ENCODE assay signal across 10 cellular contexts in the genomic region with DNA sequence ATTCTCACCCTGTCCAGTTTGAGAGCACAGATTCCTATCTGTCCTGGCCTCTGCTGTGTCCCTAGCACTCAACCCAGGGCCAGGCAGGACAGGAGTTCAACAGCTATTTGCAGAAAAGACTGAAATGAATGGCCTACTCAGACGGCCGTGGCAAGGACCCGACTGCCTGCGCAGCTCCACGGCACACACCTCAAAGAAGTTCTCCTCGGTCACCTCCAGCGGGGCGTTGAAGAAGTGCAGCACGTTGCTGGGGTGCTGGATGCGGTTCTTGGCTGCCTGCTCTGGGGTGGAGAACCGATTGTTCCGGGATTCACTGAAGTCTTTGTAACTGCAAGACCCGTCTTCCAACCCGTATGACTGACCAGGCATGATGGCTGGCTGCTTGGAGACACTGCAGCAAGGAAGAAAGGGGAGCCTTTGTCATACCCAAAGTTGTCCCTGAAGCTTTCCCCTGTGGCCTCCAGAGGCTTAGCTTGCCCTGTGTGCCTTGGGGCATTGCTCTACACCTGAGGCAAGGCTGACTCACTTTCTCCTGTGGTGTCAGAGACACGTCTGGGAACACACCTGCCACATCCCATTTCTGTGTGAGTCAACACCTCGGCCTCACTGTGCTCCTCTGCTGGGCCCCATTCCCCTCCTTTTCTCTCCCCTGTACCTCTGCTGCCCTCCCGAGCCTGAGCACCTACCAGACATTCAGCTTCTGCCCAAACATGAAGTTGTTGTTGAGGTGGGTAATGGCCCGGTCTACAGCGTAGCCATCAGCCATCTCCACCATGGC. TPM values are rescaled to one million over a fixed set of nuclear protein-coding genes. Genes with fewer than 3 reads are reported as not detected.
DNase-seq lines count a peak whose midpoint lies in the region; FAIRE-seq and TF ChIP-seq lines count a peak whose summit lies in the region.
"Had no signal": no experiment of that assay in that cellular context is flagged by ENCODE, and none has a peak within 500 bp of the region (broad histone marks: within the 10 kb centered on the region; RNA-seq: fewer than 3 reads in every experiment).

No MANE protein-coding gene starts in this region.

- no peaks in the 10 kb centered on the region for H3K9me3 Mint-ChIP-seq in astrocyte (ENCODE audit: unreplicated experiment)

- TF ChIP-seq CTCF in astrocyte (IDR thresholded peaks at IDR 0.05; ENCODE audit: insufficient read depth, low read depth, low read length) = no peak
- TF ChIP-seq CTCF in vagina (IDR thresholded peaks at IDR 0.05) = no peak
- no peak for TF ChIP-seq CTCF in GM10248 (IDR thresholded peaks at IDR 0.05; ENCODE audit: control extremely low read depth, extremely low read depth, low read depth, missing control alignments)
- TF ChIP-seq CTCF in testis (IDR thresholded peaks at IDR 0.05) = no peak

- no peak overlapping the region for H3K4ac ChIP-seq in neuronal stem cell (ENCODE audit: low read length)

- H3K18ac ChIP-seq in neuronal stem cell (ENCODE audit: low read length) = no peak overlapping the region

- H3K23ac ChIP-seq in neuronal stem cell (ENCODE audit: low read depth, low read length, poor library complexity) = no peak overlapping the region

- peak; percentile 47 for DNase-seq in stimulated activated naive CD4-positive, alpha-beta T cell treated with Interleukin-2 at 50 U/mL for 16 hours (lab: John Stamatoyannopoulos, UW)
- DNase-seq in stimulated activated naive CD4-positive, alpha-beta T cell (lab: John Stamatoyannopoulos, UW) = no peak
- DNase-seq in astrocyte (ENCODE audit: low read depth) (no peak), neuronal stem cell (ENCODE audit: low spot score) (no peak), vagina (ENCODE audit: extremely low spot score in 2 of 2) (no peak), GM10248 (ENCODE audit: extremely low spot score) (no peak), HuH-7.5 (ENCODE audit: low spot score) (no peak), testis (no peak)
- DNase-seq: dermis blood vessel endothelial cell had no signal

- H3K36me3 ChIP-seq in astrocyte (ENCODE audit: insufficient read depth, low read length) (peaks cover 75% of the 10 kb centered on the region), neuronal stem cell (replicated peaks in 1 of 2; ENCODE audit: control insufficient read depth in 2 of 2, insufficient read depth in 2 of 2, low read length in 2 of 2) (peaks cover 70 to 83% of the 10 kb centered on the region in 2 donors), vagina (peaks cover 14 to 80% of the 10 kb centered on the region in 2 donors), testis (ENCODE audit: low read depth, missing control alignments) (peaks cover 3% of the 10 kb centered on the region)

- no peak overlapping the region for H2BK12ac ChIP-seq in neuronal stem cell (ENCODE audit: low read length)

- no peak overlapping the region for H3K14ac ChIP-seq in neuronal stem cell (ENCODE audit: low read length)

- H3K4me3 ChIP-seq in astrocyte (ENCODE audit: insufficient read depth, low read depth, low read length) = no peak overlapping the region
- no peak overlapping the region for H3K4me3 ChIP-seq in neuronal stem cell (ENCODE audit: low read length in 2 of 2)
- no peak overlapping the region for H3K4me3 ChIP-seq in vagina
- no peak overlapping the region for H3K4me3 ChIP-seq in testis
- H3K4me3 ChIP-seq: BLaER1 treated with 17β-estradiol and CSF1 and Interleukin-3, amounts not matched to agents 10 nM and 100 nM had no signal

- peaks cover 8% of the 10 kb centered on the region for H3K79me1 ChIP-seq in neuronal stem cell (ENCODE audit: low read depth, low read length)

- TF ChIP-seq POLR2A in vagina (IDR thresholded peaks at IDR 0.05) = no peak
- TF ChIP-seq POLR2A in testis (IDR thresholded peaks at IDR 0.05) = no peak

- H3K27me3 Mint-ChIP-seq in astrocyte (ENCODE audit: low read depth, unreplicated experiment) = no peaks in the 10 kb centered on the region

- no peak overlapping the region for H3K4me3 Mint-ChIP-seq in astrocyte (ENCODE audit: unreplicated experiment)

- CTCF ChIA-PET in GM10248 (lab: Yijun Ruan, JAX) = interaction anchor here (1.0 to 1.6 kb wide), 4 partner anchors 10 to 92 kb away, joined by 3 to 5 read pairs (median 4); a partner anchor contains a TSS

- no peak overlapping the region for H2BK120ac ChIP-seq in neuronal stem cell (ENCODE audit: low read depth, low read length)

- no peak overlapping the region for H2BK5ac ChIP-seq in neuronal stem cell (ENCODE audit: low read length)

- H3K4me1 ChIP-seq in astrocyte (ENCODE audit: insufficient read depth, low read length) (peaks cover 14% of the 10 kb centered on the region), neuronal stem cell (ENCODE audit: control insufficient read depth in 2 of 2, insufficient read depth in 1 of 2, low read depth in 1 of 2, low read length in 2 of 2) (no peaks in the 10 kb centered on the region), vagina (peaks cover 60% of the 10 kb centered on the region), testis (peaks cover 3% of the 10 kb centered on the region)

- H3K9ac ChIP-seq in astrocyte (ENCODE audit: low read length) (peak overlapping the region; percentile 5), neuronal stem cell (ENCODE audit: low read depth, low read length, poor library complexity) (no peak overlapping the region)

- intact Hi-C loops in vagina (cut with DNase I) = no loop called here
- intact Hi-C loops in testis (cut with DNase I; ENCODE audit: low total_unique reads) = no loop called here

- no peaks in the 10 kb centered on the region for H3K27me3 ChIP-seq in astrocyte (ENCODE audit: insufficient read depth, low read length)
- H3K27me3 ChIP-seq in neuronal stem cell (ENCODE audit: control insufficient read depth in 3 of 3, insufficient read depth in 3 of 3, low read depth in 1 of 3, low read length in 3 of 3) = no peaks in the 10 kb centered on the region
- H3K27me3 ChIP-seq in vagina = no peaks in the 10 kb centered on the region
- no peaks in the 10 kb centered on the region for H3K27me3 ChIP-seq in testis
- H3K27me3 ChIP-seq: BLaER1 treated with 17β-estradiol and CSF1 and Interleukin-3, amounts not matched to agents 10 nM and 100 nM had no signal

- H3K4me1 Mint-ChIP-seq in astrocyte (ENCODE audit: low read depth, unreplicated experiment) = peaks cover 9% of the 10 kb centered on the region

- no peak overlapping the region for H2AK5ac ChIP-seq in neuronal stem cell (ENCODE audit: low read depth, low read length)

- H2AFZ ChIP-seq in astrocyte (ENCODE audit: low read depth, low read length) = no peak overlapping the region
- H2AFZ ChIP-seq in neuronal stem cell (ENCODE audit: low read length) = no peak overlapping the region

- FAIRE-seq in astrocyte (lab: Jason Lieb, UNC) = no peak

- no peaks in the 10 kb centered on the region for H3K9me3 ChIP-seq in astrocyte (ENCODE audit: insufficient read depth, low read depth, low read length)
- no peaks in the 10 kb centered on the region for H3K9me3 ChIP-seq in neuronal stem cell (replicated peaks in 1 of 2; ENCODE audit: control insufficient read depth in 2 of 2, insufficient read depth in 1 of 2, low read depth in 1 of 2, low read length in 2 of 2)
- H3K9me3 ChIP-seq in vagina = no peaks in the 10 kb centered on the region
- H3K9me3 ChIP-seq in testis = no peaks in the 10 kb centered on the region
- H3K9me3 ChIP-seq: BLaER1 treated with 17β-estradiol and CSF1 and Interleukin-3, amounts not matched to agents 10 nM and 100 nM had no signal

- POLR2A ChIA-PET in GM10248 (lab: Yijun Ruan, JAX) = interaction anchor here (0.6 to 1.7 kb wide), 2 partner anchors 11 to 125 kb away, joined by 3 to 6 read pairs; no protein-coding TSS in a partner anchor

- peaks cover 76% of the 10 kb centered on the region for H4K20me1 ChIP-seq in astrocyte (ENCODE audit: insufficient read depth, low read length)

- H4K8ac ChIP-seq in neuronal stem cell (ENCODE audit: low read depth, low read length) = no peak overlapping the region

- H4K91ac ChIP-seq in neuronal stem cell (ENCODE audit: low read depth, low read length, poor library complexity) = no peak overlapping the region

- H3K4me2 ChIP-seq in astrocyte (ENCODE audit: low read length) = no peak overlapping the region
- H3K4me2 ChIP-seq in neuronal stem cell (ENCODE audit: insufficient read depth, low read length, poor library complexity, severe bottlenecking) = no peak overlapping the region
- H3K4me2 ChIP-seq: BLaER1 treated with 17β-estradiol and CSF1 and Interleukin-3, amounts not matched to agents 10 nM and 100 nM had no signal

- no CpG with 5 or more reads among the region's 19 CpGs for WGBS in neuronal stem cell (ENCODE audit: extremely low coverage in 2 of 2, insufficient read length in 2 of 2, insufficient replicate concordance in 1 of 2), 2 donors
- WGBS in testis, 2 donors = 81 to 87% methylated on average over 5 to 19 of the region's 19 CpGs

- H3K79me2 ChIP-seq in astrocyte (ENCODE audit: insufficient read depth, low read length) = peaks cover 33% of the 10 kb centered on the region

- H3K36me3 Mint-ChIP-seq in astrocyte (ENCODE audit: low read depth, unreplicated experiment) = peaks cover 32% of the 10 kb centered on the region

- no peak overlapping the region for H3K27ac ChIP-seq in astrocyte (ENCODE audit: low read depth, low read length)
- H3K27ac ChIP-seq in neuronal stem cell (replicated peaks; ENCODE audit: low read length) = peak overlapping the region; percentile 12
- peak overlapping the region; percentile 47 for H3K27ac ChIP-seq in vagina
- no peak overlapping the region for H3K27ac ChIP-seq in testis
- H3K27ac ChIP-seq: BLaER1 treated with 17β-estradiol and CSF1 and Interleukin-3, amounts not matched to agents 10 nM and 100 nM had no signal

- no peak overlapping the region for H2BK15ac ChIP-seq in neuronal stem cell (ENCODE audit: low read length)

- H3K27ac Mint-ChIP-seq in astrocyte (ENCODE audit: unreplicated experiment) = peak overlapping the region; percentile 59

RNA-seq across cellular contexts. Expression of a gene that starts 6.8 kb away (rescaled TPM):
- total RNA-seq in astrocyte = 51.4 and 53.3 TPM in 2 replicates
- polyA plus RNA-seq in neuronal stem cell (2013, experiment 1 of 2) = 153 TPM
- 162 TPM for polyA plus RNA-seq in neuronal stem cell (2013, experiment 2 of 2)
- total RNA-seq in vagina = 158 TPM
- 100 to 1,000 TPM; 176 to 193 TPM for total RNA-seq in testis
- 217 TPM for polyA plus RNA-seq in testis (ENCODE audit: insufficient read depth, low read depth, low replicate concordance)

RNA-seq across cellular contexts. Expression of a gene that starts 11.4 kb away (rescaled TPM):
- total RNA-seq in astrocyte (285 and 314 TPM in 2 replicates), vagina (190 TPM), testis (100 to 1,000 TPM; 216 to 249 TPM)
- 340 TPM for polyA plus RNA-seq in neuronal stem cell (2013, experiment 1 of 2)
- polyA plus RNA-seq in neuronal stem cell (2013, experiment 2 of 2) = 361 TPM
- polyA plus RNA-seq in testis (ENCODE audit: insufficient read depth, low read depth, low replicate concordance) = 307 TPM

RNA-seq across cellular contexts. Expression of a gene that starts 25.7 kb away (rescaled TPM):
- total RNA-seq in astrocyte = 0.32 TPM in 1 of 2 replicates, not detected in the other
- 0.36 TPM for polyA plus RNA-seq in neuronal stem cell (2013, experiment 1 of 2)
- polyA plus RNA-seq in neuronal stem cell (2013, experiment 2 of 2) = 0.42 TPM
- not detected for total RNA-seq in vagina
- 1 to 10 TPM; 1.6 to 1.9 TPM for total RNA-seq in testis
- polyA plus RNA-seq in testis (ENCODE audit: insufficient read depth, low read depth, low replicate concordance) = 1.6 TPM
- total RNA-seq: dermis blood vessel endothelial cell had no signal

RNA-seq across cellular contexts. Expression of a gene that starts 39.7 kb away (rescaled TPM):
- total RNA-seq in astrocyte (0.91 and 1.3 TPM in 2 replicates), vagina (7.4 TPM), testis (1 to 10 TPM; 3.0 to 5.2 TPM)
- polyA plus RNA-seq in neuronal stem cell (2013, experiment 1 of 2) = 6.6 TPM
- 6.7 TPM for polyA plus RNA-seq in neuronal stem cell (2013, experiment 2 of 2)
- polyA plus RNA-seq in testis (ENCODE audit: insufficient read depth, low read depth, low replicate concordance) = 2.6 TPM

RNA-seq across cellular contexts. Expression of a gene that starts 49.4 kb away (rescaled TPM):
- not detected in 2 replicates for total RNA-seq in astrocyte
- not detected for polyA plus RNA-seq in neuronal stem cell (2013, experiment 1 of 2)
- not detected for polyA plus RNA-seq in neuronal stem cell (2013, experiment 2 of 2)
- total RNA-seq in vagina = 760 TPM
- 1 to 10 TPM; 2.3 to 8.1 TPM for total RNA-seq in testis
- polyA plus RNA-seq in testis (ENCODE audit: insufficient read depth, low read depth, low replicate concordance) = not detected

Comparison
In these comparisons a context has a peak if more than half of its experiments do, and no peak if none do; other contexts are left out.
1. H3K27ac ChIP-seq: peak in neuronal stem cell (single experiment) and vagina (single experiment); none in astrocyte (single experiment) and testis (0 of 2).